Comparison of ENCODE assay signal across 1 cellular context in genomic region chr1:156815307-156815826, GRCh38.
A peak's percentile ranks its signal among the peaks of the same experiment; 100 is the strongest.
TF ChIP-seq lines count a peak whose summit lies in the region.

No MANE protein-coding gene starts in this region.

TF ChIP-seq in H1, 55 proteins besides CTCF, POLR2A, EP300 and RAD21:
- TF ChIP-seq KDM1A (IDR thresholded peaks at IDR 0.05; ENCODE audit: borderline replicate concordance, low read length) (peak; percentile 56; the same call in 1 of the 2 replicates), SP2 (IDR thresholded peaks at IDR 0.05; ENCODE audit: low read length) (no peak), POU5F1 (IDR thresholded peaks at IDR 0.05; ENCODE audit: low read depth, low read length) (no peak), CHD2 (IDR thresholded peaks at IDR 0.05; ENCODE audit: low read length) (no peak), HDAC2 (IDR thresholded peaks at IDR 0.05; ENCODE audit: borderline replicate concordance in 1 of 2, low read depth in 2 of 2, low read length in 2 of 2) (no peak)
